Comparison of ENCODE assay signal across 9 cellular contexts in genomic region chr9:122051401-122052346, GRCh38. TPM values are rescaled to one million over a fixed set of nuclear protein-coding genes. Genes with fewer than 3 reads are reported as not detected.
DNase-seq lines count a peak whose midpoint lies in the region; ATAC-seq and TF ChIP-seq lines count a peak whose summit lies in the region.
"Had no signal": no experiment of that assay in that cellular context is flagged by ENCODE, and none has a peak within 500 bp of the region (broad histone marks: within the 10 kb centered on the region; RNA-seq: fewer than 3 reads in every experiment).

No MANE protein-coding gene starts in this region.

- H3K27ac ChIP-seq in esophagus muscularis mucosa (replicated peaks in 1 of 4) (no peak overlapping the region), upper lobe of right lung (no peak overlapping the region), breast epithelium (no peak overlapping the region)
- H3K27ac ChIP-seq: PC-9 had no signal

- no peak for TF ChIP-seq POLR2A in esophagus muscularis mucosa (IDR thresholded peaks at IDR 0.05; ENCODE audit: low read depth)
- TF ChIP-seq POLR2A in breast epithelium (IDR thresholded peaks at IDR 0.05), result no peak

- intact Hi-C loops in esophagus muscularis mucosa (cut with DNase I), result no loop called here
- intact Hi-C loops in upper lobe of right lung (cut with DNase I), result no loop called here
- intact Hi-C loops in breast epithelium (cut with DNase I; ENCODE audit: low total_unique reads), result no loop called here

- H3K4me1 ChIP-seq in esophagus muscularis mucosa (peaks cover 0 to 24% (median 9%) of the 10 kb centered on the region in 4 donors), upper lobe of right lung (no peaks in the 10 kb centered on the region), breast epithelium (no peaks in the 10 kb centered on the region)

- WGBS in esophagus muscularis mucosa, result 89% methylated on average over 7 of the region's 7 CpGs

- H3K4me3 ChIP-seq in esophagus muscularis mucosa (no peak overlapping the region), upper lobe of right lung (no peak overlapping the region), breast epithelium (no peak overlapping the region)
- H3K4me3 ChIP-seq: PC-9 had no signal

- no peak for TF ChIP-seq CTCF in esophagus muscularis mucosa (IDR thresholded peaks at IDR 0.05)
- TF ChIP-seq CTCF in upper lobe of right lung (IDR thresholded peaks at IDR 0.05), result no peak
- TF ChIP-seq CTCF in breast epithelium (IDR thresholded peaks at IDR 0.05), result no peak

- peak; percentile 49 for DNase-seq in stimulated activated naive CD4-positive, alpha-beta T cell treated with Interleukin-2 at 50 U/mL for 16 hours (lab: John Stamatoyannopoulos, UW)
- no peak for DNase-seq in stimulated activated naive CD4-positive, alpha-beta T cell (lab: John Stamatoyannopoulos, UW)
- DNase-seq in OCI-M1 (lab: John Stamatoyannopoulos, UW) (peak; percentile 95), esophagus muscularis mucosa (ENCODE audit: extremely low spot score) (peak; percentile 77), upper lobe of right lung (no peak), NCI-H510A treated with DMSO at 0.1 percent for 48 hours (lab: John Stamatoyannopoulos, UW) (no peak), breast epithelium (ENCODE audit: low spot score in 2 of 2) (no peak), H4 (ENCODE audit: low spot score) (no peak)
- DNase-seq: PC-9 had no signal

- H3K36me3 ChIP-seq in esophagus muscularis mucosa, result no peaks in the 10 kb centered on the region
- no peaks in the 10 kb centered on the region for H3K36me3 ChIP-seq in upper lobe of right lung
- no peaks in the 10 kb centered on the region for H3K36me3 ChIP-seq in breast epithelium

- H3K9me3 ChIP-seq in esophagus muscularis mucosa, result no peaks in the 10 kb centered on the region
- no peaks in the 10 kb centered on the region for H3K9me3 ChIP-seq in upper lobe of right lung
- no peaks in the 10 kb centered on the region for H3K9me3 ChIP-seq in breast epithelium

- no peaks in the 10 kb centered on the region for H3K27me3 ChIP-seq in esophagus muscularis mucosa
- H3K27me3 ChIP-seq in upper lobe of right lung, result no peaks in the 10 kb centered on the region
- no peaks in the 10 kb centered on the region for H3K27me3 ChIP-seq in breast epithelium

- ATAC-seq in upper lobe of right lung, result peak; percentile 13

- TF ChIP-seq EP300 in esophagus muscularis mucosa (IDR thresholded peaks at IDR 0.05), result no peak

RNA-seq across cellular contexts. Expression of gene TTLL11, which starts 41.4 kb away (rescaled TPM):
- total RNA-seq in esophagus muscularis mucosa, result 10 to 100 TPM; 20.5 to 41.3 (median 27.6) TPM
- 10.7 TPM for total RNA-seq in upper lobe of right lung
- 10 to 100 TPM in 1 of 3 donors, 1 to 10 TPM in 2; 9.0 to 12.1 (median 10.0) TPM for total RNA-seq in breast epithelium
- total RNA-seq in H4 (2014; rRNA removed; shearing (Covaris generic)), result 1.2 and 2.0 TPM in 2 replicates

Comparison
In these comparisons a context has a peak if more than half of its experiments do, and no peak if none do; other contexts are left out.
1. DNase-seq: peak in stimulated activated naive CD4-positive, alpha-beta T cell treated with Interleukin-2 at 50 U/mL for 16 hours (single experiment), OCI-M1 (single experiment) and esophagus muscularis mucosa (single experiment); none in stimulated activated naive CD4-positive, alpha-beta T cell (0 of 6), upper lobe of right lung (single experiment), NCI-H510A treated with DMSO at 0.1 percent for 48 hours (single experiment), breast epithelium (0 of 2) and H4 (single experiment).